ENCODE assay signal across 8 cellular contexts in the genomic region with DNA sequence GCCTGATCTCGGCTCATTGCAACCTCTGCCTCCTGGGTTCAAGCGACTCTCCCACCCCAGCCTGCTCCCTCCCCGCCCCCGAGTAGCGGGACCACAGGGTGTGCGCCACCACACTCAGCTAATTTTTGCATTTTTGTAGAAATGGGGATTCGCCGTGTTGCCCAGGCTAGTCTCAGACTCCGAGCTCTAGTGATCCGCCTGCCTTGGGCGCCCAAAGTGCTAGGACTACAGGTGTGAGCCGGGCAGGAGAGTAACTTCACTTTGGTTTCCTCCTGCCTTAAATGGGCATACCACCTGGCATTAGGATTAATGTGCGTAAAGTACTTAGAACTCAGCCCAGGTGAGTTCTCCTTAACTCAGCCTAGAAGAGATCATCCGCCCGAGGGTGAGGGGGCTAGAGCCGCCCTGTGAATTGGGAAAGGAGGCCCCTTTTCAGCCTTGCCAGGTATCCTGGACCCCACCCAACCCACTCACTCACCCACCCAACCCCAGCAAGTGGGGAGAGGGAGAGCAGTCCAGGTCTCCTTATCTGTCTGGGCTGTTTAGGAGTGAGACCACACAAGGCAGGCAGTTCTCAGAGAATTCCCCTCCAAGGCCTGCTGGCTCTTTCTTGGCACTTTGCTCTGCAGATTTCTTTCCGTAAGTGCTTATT. TPM values are rescaled to one million over a fixed set of nuclear protein-coding genes. Genes with fewer than 3 reads are reported as not detected.
DNase-seq lines count a peak whose midpoint lies in the region; ATAC-seq and TF ChIP-seq lines count a peak whose summit lies in the region.

No MANE protein-coding gene starts in this region.

- H3K27me3 ChIP-seq in fibroblast of lung (ENCODE audit: control insufficient read depth, insufficient read depth, low read length) (no peaks in the 10 kb centered on the region), skeletal muscle tissue (ENCODE audit: control insufficient read depth in 3 of 3, insufficient read depth in 3 of 3, low read length in 3 of 3) (no peaks in the 10 kb centered on the region)

- H3K4me3 ChIP-seq in GM12864 (ENCODE audit: low read depth, low read length) (peak overlapping the region; percentile 98), fibroblast of lung (replicated peaks in 1 of 4; ENCODE audit: control extremely low read depth in 1 of 4, insufficient read depth in 1 of 4, low read depth in 3 of 4, low read length in 4 of 4) (peak overlapping the region in 1 of 4 experiments; percentile 98), skeletal muscle tissue (ENCODE audit: low read length in 3 of 3) (peak overlapping the region in 1 of 3 donors; percentile 69)

- peaks cover 6% of the 10 kb centered on the region for H4K20me1 ChIP-seq in fibroblast of lung (ENCODE audit: control insufficient read depth, extremely low read depth, insufficient read depth, low read length)

- H3K36me3 ChIP-seq in fibroblast of lung (ENCODE audit: control insufficient read depth, insufficient read depth, low read length), result peaks cover 12% of the 10 kb centered on the region
- peaks cover 11 to 13% (median 13%) of the 10 kb centered on the region in 3 donors for H3K36me3 ChIP-seq in skeletal muscle tissue (ENCODE audit: control insufficient read depth in 3 of 3, insufficient read depth in 3 of 3, low read length in 3 of 3)

- no peak for ATAC-seq in HG02870 (IDR thresholded peaks at IDR 0.05; ENCODE audit: unreplicated experiment)

- H3K4me1 ChIP-seq in fibroblast of lung (ENCODE audit: control insufficient read depth, extremely low read depth, insufficient read depth, low read length), result peaks cover 28% of the 10 kb centered on the region
- peaks cover 33 to 50% (median 45%) of the 10 kb centered on the region in 3 donors for H3K4me1 ChIP-seq in skeletal muscle tissue (ENCODE audit: control insufficient read depth in 3 of 3, insufficient read depth in 3 of 3, low read length in 3 of 3)

- DNase-seq in GM12864 (ENCODE audit: low read depth), result no peak
- DNase-seq in RPMI8226, result peak; percentile 20
- DNase-seq in fibroblast of lung (ENCODE audit: low read depth in 2 of 2), result no peak
- no peak for DNase-seq in NK-92 (lab: John Stamatoyannopoulos, UW; ENCODE audit: unreplicated experiment)
- no peak for DNase-seq in NCI-H1092 (lab: John Stamatoyannopoulos, UW)
- DNase-seq in glomerular visceral epithelial cell (ENCODE audit: extremely low spot score), result no peak

- TF ChIP-seq CTCF in GM12864 (IDR thresholded peaks at IDR 0.05; ENCODE audit: low read depth, low read length, missing control alignments) (no peak), fibroblast of lung (conservative IDR thresholded peaks at IDR 0.05 in 1 of 2, IDR thresholded peaks at IDR 0.05 in 1 of 2; ENCODE audit: low read depth in 1 of 2, low read length in 2 of 2) (no peak)

- H3K9me3 ChIP-seq in fibroblast of lung (ENCODE audit: control insufficient read depth, insufficient read depth, low read depth, low read length) (no peaks in the 10 kb centered on the region), skeletal muscle tissue (ENCODE audit: control insufficient read depth in 3 of 3, low read length in 3 of 3) (no peaks in the 10 kb centered on the region)

- no peak overlapping the region for H2AFZ ChIP-seq in fibroblast of lung (ENCODE audit: low read length)

- H3K9ac ChIP-seq in fibroblast of lung (ENCODE audit: insufficient read depth, low read length) (no peak overlapping the region), skeletal muscle tissue (ENCODE audit: low read depth in 1 of 3, low read length in 3 of 3) (peak overlapping the region in 2 of 3 donors; percentile 33 to 89)

- H3K27ac ChIP-seq in fibroblast of lung (ENCODE audit: insufficient read depth, low read length), result peak overlapping the region; percentile 95
- H3K27ac ChIP-seq in skeletal muscle tissue (ENCODE audit: low read depth, low read length), result peak overlapping the region; percentile 100

- H3K4me2 ChIP-seq in fibroblast of lung (ENCODE audit: extremely low read depth, insufficient read depth, low read length), result no peak overlapping the region

- H3K79me2 ChIP-seq in fibroblast of lung (ENCODE audit: control insufficient read depth, insufficient read depth, low read length), result peaks cover 38% of the 10 kb centered on the region

RNA-seq across cellular contexts. Expression of a gene that starts 1.3 kb away (rescaled TPM):
- total RNA-seq in fibroblast of lung (3.1 and 5.6 TPM in 2 replicates), skeletal muscle tissue (3.1 TPM)
- 11.4 and 37.3 TPM in 2 replicates for polyA plus RNA-seq in fibroblast of lung
- polyA plus RNA-seq in fibroblast of lung (2012), result 50.8 and 140 TPM in 2 replicates
- polyA minus RNA-seq in fibroblast of lung (ENCODE audit: low replicate concordance), result 39.7 and 43.5 TPM in 2 replicates

RNA-seq across cellular contexts. Expression of a gene that starts 7.1 kb away (rescaled TPM):
- total RNA-seq in fibroblast of lung (12.1 and 13.7 TPM in 2 replicates), skeletal muscle tissue (15.7 TPM)
- 10.1 and 13.1 TPM in 2 replicates for polyA plus RNA-seq in fibroblast of lung
- polyA plus RNA-seq in fibroblast of lung (2012), result 22.6 and 39.1 TPM in 2 replicates
- 65.6 and 475 TPM in 2 replicates for polyA minus RNA-seq in fibroblast of lung (ENCODE audit: low replicate concordance)

RNA-seq across cellular contexts. Expression of a gene that starts 14.2 kb away (rescaled TPM):
- total RNA-seq in fibroblast of lung (15.4 and 23.0 TPM in 2 replicates), skeletal muscle tissue (9.4 TPM)
- 28.9 and 37.0 TPM in 2 replicates for polyA plus RNA-seq in fibroblast of lung
- 25.6 and 31.1 TPM in 2 replicates for polyA plus RNA-seq in fibroblast of lung (2012)
- polyA minus RNA-seq in fibroblast of lung (ENCODE audit: low replicate concordance), result 77.9 and 123 TPM in 2 replicates

RNA-seq across cellular contexts. Expression of a gene that starts 14.5 kb away (rescaled TPM):
- total RNA-seq in fibroblast of lung (38.8 and 46.4 TPM in 2 replicates), skeletal muscle tissue (25.1 TPM)
- polyA plus RNA-seq in fibroblast of lung, result 65.5 and 87.2 TPM in 2 replicates
- 56.2 and 73.7 TPM in 2 replicates for polyA plus RNA-seq in fibroblast of lung (2012)
- polyA minus RNA-seq in fibroblast of lung (ENCODE audit: low replicate concordance), result 28.3 and 42.1 TPM in 2 replicates

RNA-seq across cellular contexts. Expression of a gene that starts 30.4 kb away (rescaled TPM):
- total RNA-seq in fibroblast of lung (149 and 271 TPM in 2 replicates), skeletal muscle tissue (128 TPM)
- polyA plus RNA-seq in fibroblast of lung, result 1,704 and 1,950 TPM in 2 replicates
- polyA plus RNA-seq in fibroblast of lung (2012), result 3,009 and 3,161 TPM in 2 replicates
- polyA minus RNA-seq in fibroblast of lung (ENCODE audit: low replicate concordance), result 1,774 and 1,797 TPM in 2 replicates
